Comparison of ENCODE assay signal across 15 cellular contexts in genomic region chr6:91626935-91627334, GRCh38.
DNase-seq lines count a peak whose midpoint lies in the region; ATAC-seq and TF ChIP-seq lines count a peak whose summit lies in the region.
"Had no signal": no experiment of that assay in that cellular context is flagged by ENCODE, and none has a peak within 500 bp of the region (broad histone marks: within the 10 kb centered on the region; RNA-seq: fewer than 3 reads in every experiment).

No MANE protein-coding gene starts in this region.

- no peak overlapping the region for H2BK15ac ChIP-seq in mesendoderm (replicated peaks; ENCODE audit: low read depth)

- WGBS in mesendoderm (ENCODE audit: extremely low coverage, insufficient coverage, low lambda C conversion rate): no CpG with 5 or more reads among the region's 4 CpGs

- peak; percentile 15 for DNase-seq in DMS79 (lab: John Stamatoyannopoulos, UW)
- DNase-seq in HT1080 (ENCODE audit: low read depth): peak; percentile 13
- peak; percentile 22 for DNase-seq in RWPE1 (ENCODE audit: low spot score)
- no peak for DNase-seq in mesendoderm
- no peak for DNase-seq in GM20000 (ENCODE audit: low spot score)
- DNase-seq in brain microvascular endothelial cell: no peak
- no peak for DNase-seq in substantia nigra (lab: John Stamatoyannopoulos, UW)
- DNase-seq: C1 segment of cervical spinal cord, DMS153, H9, NCI-H2107, OCI-M1, SW 1271 had no signal

- H3K36me3 ChIP-seq in mesendoderm (ENCODE audit: control insufficient read depth, insufficient read depth, low read length): no peaks in the 10 kb centered on the region
- no peaks in the 10 kb centered on the region for H3K36me3 ChIP-seq in brain microvascular endothelial cell (replicated peaks)

- H3K56ac ChIP-seq in mesendoderm (ENCODE audit: low read length): no peak overlapping the region

- H3K27ac ChIP-seq in RWPE1: no peak overlapping the region
- H3K27ac ChIP-seq in mesendoderm (ENCODE audit: low read depth, low read length): no peak overlapping the region
- H3K27ac ChIP-seq in brain microvascular endothelial cell: no peak overlapping the region
- H3K27ac ChIP-seq in substantia nigra (ENCODE audit: low read depth, low read length, poor library complexity, severe bottlenecking): no peak overlapping the region

- H2AK5ac ChIP-seq in mesendoderm (ENCODE audit: low read length): no peak overlapping the region

- in situ Hi-C loops in brain microvascular endothelial cell (cut with HindIII; ENCODE audit: low pct_ligation_motif_present, low sequenced_read_pairs): no loop called here

- no peaks in the 10 kb centered on the region for H3K79me2 ChIP-seq in mesendoderm (ENCODE audit: control insufficient read depth, insufficient read depth, low read length)

- ATAC-seq in esophagus mucosa: peak; percentile 62
- ATAC-seq: K562 had no signal

- no peak overlapping the region for H3K23ac ChIP-seq in mesendoderm (ENCODE audit: low read length)

- H2BK120ac ChIP-seq in mesendoderm (ENCODE audit: low read depth, low read length): no peak overlapping the region

- no peak overlapping the region for H4K5ac ChIP-seq in mesendoderm (ENCODE audit: low read length)

- no peak overlapping the region for H3K18ac ChIP-seq in mesendoderm (ENCODE audit: low read length)

- no peaks in the 10 kb centered on the region for H3K4me1 ChIP-seq in mesendoderm (ENCODE audit: control insufficient read depth, low read depth, low read length)

- no peaks in the 10 kb centered on the region for H3K27me3 ChIP-seq in mesendoderm (ENCODE audit: insufficient read depth, low read length, poor library complexity)
- H3K27me3 ChIP-seq in brain microvascular endothelial cell (replicated peaks): no peaks in the 10 kb centered on the region

- POLR2A ChIA-PET in RWPE1 (lab: Yijun Ruan, JAX; ENCODE audit: low non-redundant PET): no interaction called here

- H3K9ac ChIP-seq in mesendoderm (ENCODE audit: low read length): no peak overlapping the region

- H3K4ac ChIP-seq in mesendoderm (ENCODE audit: low read depth, low read length): no peak overlapping the region

- CTCF ChIA-PET in RWPE1 (lab: Yijun Ruan, JAX): interaction anchor here (0.6 kb wide), 1 partner anchor 1715 kb away, joined by 3 read pairs; no protein-coding TSS in a partner anchor

- H3K4me3 ChIP-seq in mesendoderm (ENCODE audit: low read length) (no peak overlapping the region), brain microvascular endothelial cell (ENCODE audit: low read depth, low read length) (no peak overlapping the region)
- H3K4me3 ChIP-seq: K562 had no signal

- H4K8ac ChIP-seq in mesendoderm (ENCODE audit: low read depth, low read length): no peak overlapping the region

- no peak overlapping the region for H2BK5ac ChIP-seq in mesendoderm (ENCODE audit: low read length)

- no peak for TF ChIP-seq CTCF in RWPE1 (conservative IDR thresholded peaks at IDR 0.05; ENCODE audit: low read depth)
- TF ChIP-seq CTCF in GM20000 (IDR thresholded peaks at IDR 0.05; ENCODE audit: extremely low read depth, missing control alignments): no peak
- no peak for TF ChIP-seq CTCF in brain microvascular endothelial cell (IDR thresholded peaks at IDR 0.05; ENCODE audit: low read depth, low read length, missing control alignments)

- H3K79me1 ChIP-seq in mesendoderm (ENCODE audit: low read length): no peaks in the 10 kb centered on the region

- H3K4me2 ChIP-seq in mesendoderm (ENCODE audit: low read length): no peak overlapping the region

Comparison
In these comparisons a context has a peak if more than half of its experiments do, and no peak if none do; other contexts are left out.
1. DNase-seq: peak in DMS79 (single experiment), HT1080 (single experiment) and RWPE1 (single experiment); none in mesendoderm (single experiment), GM20000 (single experiment), brain microvascular endothelial cell (single experiment) and substantia nigra (0 of 49).